In the genomic region with DNA sequence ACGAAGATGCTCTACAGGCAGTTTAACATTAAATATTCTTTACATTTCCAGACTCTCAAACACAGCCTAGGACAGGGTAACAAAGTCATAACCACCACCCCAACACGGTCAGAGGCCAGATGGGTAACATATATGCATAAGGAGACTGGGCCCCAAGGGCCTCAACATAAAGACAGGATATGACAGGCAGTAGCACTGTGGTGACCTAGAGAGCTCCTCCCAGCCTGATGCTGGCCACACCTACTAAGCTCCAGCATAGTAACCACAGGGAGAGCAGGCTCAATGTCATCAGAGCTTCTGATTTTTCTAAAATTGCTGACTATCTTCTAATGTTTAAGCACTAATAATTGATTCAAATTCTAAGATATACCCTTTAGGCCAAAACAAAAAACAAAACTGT, we compare ENCODE assay signal across 11 cellular contexts. TPM values are rescaled to one million over a fixed set of nuclear protein-coding genes. Genes with fewer than 3 reads are reported as not detected.
DNase-seq lines count a peak whose midpoint lies in the region; ATAC-seq and TF ChIP-seq lines count a peak whose summit lies in the region.
"Had no signal": no experiment of that assay in that cellular context is flagged by ENCODE, and none has a peak within 500 bp of the region (broad histone marks: within the 10 kb centered on the region; RNA-seq: fewer than 3 reads in every experiment).

No MANE protein-coding gene starts in this region.

- no peak for TF ChIP-seq POLR2A in ovary (IDR thresholded peaks at IDR 0.05)

- intact Hi-C loops in activated CD4-positive, alpha-beta memory T cell treated with anti-CD3 and anti-CD28 coated beads for 36 hours (cut with micrococcal nuclease): loop anchor here (10.0 kb wide), 1 partner anchor 554 kb away; no protein-coding TSS in a partner anchor
- intact Hi-C loops in ovary (cut with DNase I): loop anchor here in 2 of 4 donors (10.0 kb wide), 2 partner anchors 484 to 524 kb away; a partner anchor contains a TSS

- no peaks in the 10 kb centered on the region for H3K36me3 ChIP-seq in ovary
- H3K36me3 ChIP-seq: thyroid gland had no signal

- ATAC-seq in HG03066 (IDR thresholded peaks at IDR 0.05; ENCODE audit: low read depth, unreplicated experiment): peak; percentile 79

- H3K4me1 ChIP-seq in ovary (ENCODE audit: insufficient read depth): peaks cover 3% of the 10 kb centered on the region

- no peaks in the 10 kb centered on the region for H3K27me3 ChIP-seq in ovary
- H3K27me3 ChIP-seq: thyroid gland had no signal

- CTCF ChIA-PET in activated CD4-positive, alpha-beta memory T cell treated with anti-CD3 and anti-CD28 coated beads for 36 hours (lab: Charles Lee): interaction anchor here (0.6 kb wide), 1 partner anchor 37 kb away, joined by 3 read pairs; no protein-coding TSS in a partner anchor

- H3K9me3 Mint-ChIP-seq in activated CD4-positive, alpha-beta memory T cell treated with anti-CD3 and anti-CD28 coated beads for 36 hours: no peaks in the 10 kb centered on the region
- H3K9me3 Mint-ChIP-seq: naive thymus-derived CD8-positive, alpha-beta T cell had no signal

- peaks cover 5% of the 10 kb centered on the region for H3K4me1 Mint-ChIP-seq in activated CD4-positive, alpha-beta memory T cell treated with anti-CD3 and anti-CD28 coated beads for 36 hours (ENCODE audit: low read depth)

- no peak overlapping the region for H3K4me3 ChIP-seq in ovary
- H3K4me3 ChIP-seq: thyroid gland had no signal

- no peak for TF ChIP-seq CTCF in ovary (IDR thresholded peaks at IDR 0.05)

- H3K27ac ChIP-seq in ovary: no peak overlapping the region
- H3K27ac ChIP-seq: thyroid gland had no signal

- peak; percentile 4 to 9 (median 5) for DNase-seq in stimulated activated CD4-positive, alpha-beta T cell treated with anti-CD3 and anti-CD28 coated beads, Interleukin-12 subunit alpha, Interleukin-12 subunit beta, amount 100 ng/mL, for 48 hours (ENCODE audit: low read depth in 2 of 3, low spot score in 1 of 3)
- DNase-seq in stimulated activated CD4-positive, alpha-beta T cell treated with anti-CD3 and anti-CD28 coated beads, Interleukin-12 subunit alpha, Interleukin-12 subunit beta, amount 100 ng/mL, for 4 hours: no peak
- peak; percentile 60 for DNase-seq in activated CD4-positive, alpha-beta memory T cell treated with anti-CD3 and anti-CD28 coated beads for 36 hours
- DNase-seq in SK-N-DZ (ENCODE audit: low spot score): no peak
- no peak for DNase-seq in cerebellum (ENCODE audit: low spot score)
- DNase-seq in ovary: no peak
- DNase-seq in anterior cingulate cortex (lab: John Stamatoyannopoulos, UW): no peak
- DNase-seq: thyroid gland had no signal

- no peaks in the 10 kb centered on the region for H3K9me3 ChIP-seq in ovary
- H3K9me3 ChIP-seq: thyroid gland had no signal

- no peaks in the 10 kb centered on the region for H3K27me3 Mint-ChIP-seq in activated CD4-positive, alpha-beta memory T cell treated with anti-CD3 and anti-CD28 coated beads for 36 hours
- H3K27me3 Mint-ChIP-seq: naive thymus-derived CD8-positive, alpha-beta T cell had no signal

- POLR2A ChIA-PET in activated CD4-positive, alpha-beta memory T cell treated with anti-CD3 and anti-CD28 coated beads for 36 hours (lab: Charles Lee): no interaction called here

- H3K4me3 Mint-ChIP-seq in activated CD4-positive, alpha-beta memory T cell treated with anti-CD3 and anti-CD28 coated beads for 36 hours: no peak overlapping the region
- H3K4me3 Mint-ChIP-seq: naive thymus-derived CD8-positive, alpha-beta T cell had no signal

- H3K36me3 Mint-ChIP-seq in activated CD4-positive, alpha-beta memory T cell treated with anti-CD3 and anti-CD28 coated beads for 36 hours: no peaks in the 10 kb centered on the region
- H3K36me3 Mint-ChIP-seq: naive thymus-derived CD8-positive, alpha-beta T cell had no signal

- WGBS in ovary, 3 donors: 94 to 98% (median 97%) methylated on average over 2 of the region's 2 CpGs

- H3K27ac Mint-ChIP-seq in activated CD4-positive, alpha-beta memory T cell treated with anti-CD3 and anti-CD28 coated beads for 36 hours: no peak overlapping the region
- H3K27ac Mint-ChIP-seq: naive thymus-derived CD8-positive, alpha-beta T cell had no signal

- no peak for TF ChIP-seq EP300 in ovary (IDR thresholded peaks at IDR 0.05)

RNA-seq across cellular contexts. Expression of a gene that starts 21.7 kb away (rescaled TPM):
- not detected for total RNA-seq in activated CD4-positive, alpha-beta memory T cell treated with anti-CD3 and anti-CD28 coated beads for 36 hours
- polyA plus RNA-seq in SK-N-DZ (2014; cell fraction: cytosol; rRNA removed): not detected in 2 replicates
- not detected in 2 replicates for polyA plus RNA-seq in SK-N-DZ (2014; cell fraction: nucleus; rRNA removed)
- total RNA-seq in cerebellum (not detected), ovary (under 1 TPM in 2 of 7 donors, not detected in 5; 0.08 to 0.12 TPM)
- under 1 TPM; 0.19 to 0.40 TPM for polyA plus RNA-seq in ovary
- total RNA-seq: naive thymus-derived CD8-positive, alpha-beta T cell; OCI-LY7; thyroid gland had no signal
- polyA plus RNA-seq: naive thymus-derived CD8-positive, alpha-beta T cell had no signal

Comparison
In these comparisons a context has a peak if more than half of its experiments do, and no peak if none do; other contexts are left out.
1. DNase-seq: peak in stimulated activated CD4-positive, alpha-beta T cell treated with anti-CD3 and anti-CD28 coated beads, Interleukin-12 subunit alpha, Interleukin-12 subunit beta, amount 100 ng/mL, for 48 hours (3 of 3) and activated CD4-positive, alpha-beta memory T cell treated with anti-CD3 and anti-CD28 coated beads for 36 hours (single experiment); none in stimulated activated CD4-positive, alpha-beta T cell treated with anti-CD3 and anti-CD28 coated beads, Interleukin-12 subunit alpha, Interleukin-12 subunit beta, amount 100 ng/mL, for 4 hours (single experiment), SK-N-DZ (single experiment), cerebellum (single experiment), ovary (0 of 5) and anterior cingulate cortex (0 of 58).